ENCODE assay signal across 12 cellular contexts in genomic region chr14:46646796-46647195, GRCh38. TPM values are rescaled to one million over a fixed set of nuclear protein-coding genes. Genes with fewer than 3 reads are reported as not detected.
"Had no signal": no experiment of that assay in that cellular context is flagged by ENCODE, and none has a peak within 500 bp of the region (broad histone marks: within the 10 kb centered on the region; RNA-seq: fewer than 3 reads in every experiment).

No MANE protein-coding gene starts in this region.

- H3K36me3 ChIP-seq: HAP-1 had no signal

- H3K9me3 Mint-ChIP-seq: GM23338, H9 had no signal

- H3K27ac ChIP-seq: GM23248 had no signal

- H3K4me3 Mint-ChIP-seq: GM23338, H9, HFFc6 had no signal

- H3K4me1 ChIP-seq: HAP-1 had no signal

- FAIRE-seq: H1, H54 had no signal

- H3K4me3 ChIP-seq: GM23248, GM23338, HAP-1 had no signal

- H3K4me1 Mint-ChIP-seq: GM23338, H9 had no signal

- H3K9me3 ChIP-seq: HAP-1 had no signal

- ATAC-seq: GM23338, HCT116 had no signal

- DNase-seq: GM23248, GOT3, H7, H9, HCEC 1CT, HFFc6 had no signal

- H3K27ac Mint-ChIP-seq: GM23338, H9, HFFc6 had no signal

RNA-seq across cellular contexts. Expression of gene RPL10L, which starts 4.8 kb away (rescaled TPM):
- total RNA-seq: GM23248, GM23338, H1, H4, H7, H9, HFFc6 had no signal
- polyA plus RNA-seq: GM23248, GM23338, H1 had no signal
